In the genomic region with DNA sequence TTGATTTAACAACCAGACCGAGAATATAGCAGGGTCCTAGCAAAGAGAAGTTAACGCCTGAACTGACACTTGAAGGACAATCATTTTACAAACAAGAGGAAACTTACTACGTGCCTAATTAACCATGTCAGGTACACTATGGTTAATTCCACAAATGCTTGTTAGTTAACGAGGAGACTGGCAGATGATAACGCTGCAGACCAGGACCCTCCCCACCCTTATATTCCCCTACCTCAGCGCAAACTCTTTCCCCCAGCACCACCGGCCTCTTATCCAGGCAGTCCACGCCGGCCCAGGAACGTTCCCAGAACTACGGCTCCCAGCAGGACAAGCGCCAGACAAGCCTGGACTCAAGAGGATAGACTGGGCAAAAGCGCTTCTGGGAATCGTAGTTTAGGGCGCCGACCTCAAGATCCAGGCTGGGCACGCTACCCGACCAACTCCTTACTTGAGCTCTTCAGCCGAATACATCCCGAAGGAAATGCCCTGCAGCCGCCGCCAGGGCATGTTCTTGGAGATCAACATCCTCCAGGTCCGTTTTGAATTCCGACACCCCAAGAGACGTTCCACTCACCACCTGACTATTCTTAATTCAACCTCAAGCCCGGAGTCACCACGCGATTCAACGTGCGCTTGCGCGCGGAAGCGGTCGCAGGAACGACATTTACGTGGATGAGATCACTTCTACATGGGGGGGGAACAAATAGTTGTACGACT, we compare ENCODE assay signal across 8 cellular contexts. TPM values are rescaled to one million over a fixed set of nuclear protein-coding genes. Genes with fewer than 3 reads are reported as not detected.
DNase-seq lines count a peak whose midpoint lies in the region; ATAC-seq and TF ChIP-seq lines count a peak whose summit lies in the region.

Gene POLR1A, minus strand, starts transcription at position 635 of the 717 bp plus-strand sequence. Its CDS starts 110 bp downstream, at position 525.

- peak; percentile 69 for ATAC-seq in HG02571 (IDR thresholded peaks at IDR 0.05; ENCODE audit: unreplicated experiment)
- peak; percentile 98 for ATAC-seq in SK-N-SH treated with all-trans-retinoic acid at 6 μM for 48 hours

- H3K4me1 ChIP-seq in suprapubic skin: peaks cover 36% of the 10 kb centered on the region

- no peak for TF ChIP-seq CTCF in NB4 (IDR thresholded peaks at IDR 0.05; ENCODE audit: low read depth, low read length)
- TF ChIP-seq CTCF in suprapubic skin (IDR thresholded peaks at IDR 0.05): peak in 1 of 2 donors; percentile 14

- WGBS in suprapubic skin: under 1% methylated on average over 25 of the region's 38 CpGs

- no peak for TF ChIP-seq POLR2A in NB4 (IDR thresholded peaks at IDR 0.05; ENCODE audit: extremely low read depth, insufficient read length)
- no peak for TF ChIP-seq POLR2A in suprapubic skin (IDR thresholded peaks at IDR 0.05)

- no peaks in the 10 kb centered on the region for H3K9me3 ChIP-seq in suprapubic skin

- no peaks in the 10 kb centered on the region for H3K27me3 ChIP-seq in suprapubic skin

- peak within 1 kb of the TSS; percentile 89 for H3K27ac ChIP-seq in suprapubic skin

- peaks cover 23% of the 10 kb centered on the region for H3K36me3 ChIP-seq in suprapubic skin

- DNase-seq in GM03348 (ENCODE audit: low spot score) (peak; percentile 90), NB4 (ENCODE audit: low read depth) (peak; percentile 96), glomerular endothelial cell (ENCODE audit: extremely low read depth, low read depth, low spot score) (peak; percentile 85), occipital lobe (lab: John Stamatoyannopoulos, UW) (peak; percentile 89), suprapubic skin (ENCODE audit: low spot score in 2 of 2) (peak; percentile 92 to 94)
- peak; percentile 84 for DNase-seq in activated naive CD4-positive, alpha-beta T cell treated with anti-CD3 and anti-CD28 coated beads, Interleukin-2, amount 50 U/mL, for 16 hours

- TF ChIP-seq EP300 in suprapubic skin (IDR thresholded peaks at IDR 0.05): no peak

- H3K4me3 ChIP-seq in NB4 (ENCODE audit: low read depth, low read length) (peak within 1 kb of the TSS; percentile 86), suprapubic skin (peak within 1 kb of the TSS; percentile 95)

TF ChIP-seq in SK-N-SH treated with all-trans-retinoic acid at 6 μM for 48 hours, 23 proteins besides CTCF, POLR2A, EP300 and RAD21:
- TF ChIP-seq, protein P1, sequence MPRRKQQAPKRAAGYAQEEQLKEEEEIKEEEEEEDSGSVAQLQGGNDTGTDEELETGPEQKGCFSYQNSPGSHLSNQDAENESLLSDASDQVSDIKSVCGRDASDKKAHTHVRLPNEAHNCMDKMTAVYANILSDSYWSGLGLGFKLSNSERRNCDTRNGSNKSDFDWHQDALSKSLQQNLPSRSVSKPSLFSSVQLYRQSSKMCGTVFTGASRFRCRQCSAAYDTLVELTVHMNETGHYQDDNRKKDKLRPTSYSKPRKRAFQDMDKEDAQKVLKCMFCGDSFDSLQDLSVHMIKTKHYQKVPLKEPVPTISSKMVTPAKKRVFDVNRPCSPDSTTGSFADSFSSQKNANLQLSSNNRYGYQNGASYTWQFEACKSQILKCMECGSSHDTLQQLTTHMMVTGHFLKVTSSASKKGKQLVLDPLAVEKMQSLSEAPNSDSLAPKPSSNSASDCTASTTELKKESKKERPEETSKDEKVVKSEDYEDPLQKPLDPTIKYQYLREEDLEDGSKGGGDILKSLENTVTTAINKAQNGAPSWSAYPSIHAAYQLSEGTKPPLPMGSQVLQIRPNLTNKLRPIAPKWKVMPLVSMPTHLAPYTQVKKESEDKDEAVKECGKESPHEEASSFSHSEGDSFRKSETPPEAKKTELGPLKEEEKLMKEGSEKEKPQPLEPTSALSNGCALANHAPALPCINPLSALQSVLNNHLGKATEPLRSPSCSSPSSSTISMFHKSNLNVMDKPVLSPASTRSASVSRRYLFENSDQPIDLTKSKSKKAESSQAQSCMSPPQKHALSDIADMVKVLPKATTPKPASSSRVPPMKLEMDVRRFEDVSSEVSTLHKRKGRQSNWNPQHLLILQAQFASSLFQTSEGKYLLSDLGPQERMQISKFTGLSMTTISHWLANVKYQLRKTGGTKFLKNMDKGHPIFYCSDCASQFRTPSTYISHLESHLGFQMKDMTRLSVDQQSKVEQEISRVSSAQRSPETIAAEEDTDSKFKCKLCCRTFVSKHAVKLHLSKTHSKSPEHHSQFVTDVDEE (CRISPR knock-in tag; IDR thresholded peaks at IDR 0.05): 0 out of 2 replicates have a peak, but pooled peaks have one; percentile 24
- no peak for TF ChIP-seq GLIS3 (CRISPR knock-in tag; IDR thresholded peaks at IDR 0.05)

RNA-seq across cellular contexts. Expression of gene POLR1A, which starts in this region (rescaled TPM):
- 26.4 and 27.0 TPM in 2 replicates for total RNA-seq in glomerular endothelial cell
- 9.5 TPM for total RNA-seq in occipital lobe
- total RNA-seq in suprapubic skin: 10 to 100 TPM; 20.2 to 24.3 (median 21.2) TPM

Comparison
In these comparisons a context has a peak if more than half of its experiments do, and no peak if none do; other contexts are left out.
1. Peak in every context shown above with its lines: DNase-seq, ATAC-seq, H3K4me3 ChIP-seq and H3K27ac ChIP-seq.